ENCODE assay signal across 15 cellular contexts in genomic region chr11:45379162-45379863, GRCh38.
"Had no signal": no experiment of that assay in that cellular context is flagged by ENCODE, and none has a peak within 500 bp of the region (broad histone marks: within the 10 kb centered on the region; RNA-seq: fewer than 3 reads in every experiment).

No MANE protein-coding gene starts in this region.

- H3K9me3 ChIP-seq: gastroesophageal sphincter had no signal

- H3K27ac ChIP-seq: epithelial cell of prostate, gastroesophageal sphincter, hepatocyte, parathyroid adenoma had no signal

- H3K36me3 ChIP-seq: gastroesophageal sphincter had no signal

- ATAC-seq: effector memory CD8-positive, alpha-beta T cell; gastroesophageal sphincter had no signal

- H3K27me3 ChIP-seq: hepatocyte had no signal

- DNase-seq: activated CD4-positive, alpha-beta T cell treated with anti-CD3 and anti-CD28 coated beads, Interleukin-2, amount 50 U/mL, for 1 hour; activated gamma-delta T cell; activated naive CD8-positive, alpha-beta T cell treated with anti-CD3 and anti-CD28 coated beads, Interleukin-2, amount 10 ng/mL, durations not matched to agents 7 days and 5 days; activated T-cell treated with anti-CD3 and anti-CD28 coated beads for 4 hours; anterior cingulate cortex; cerebellar nuclear complex; effector memory CD8-positive, alpha-beta T cell; kidney glomerular epithelial cell; retina; stimulated activated CD4-positive, alpha-beta T cell treated with anti-CD3 and anti-CD28 coated beads, Interleukin-15, amount 100 ng/mL, for 24 hours; stimulated activated CD4-positive, alpha-beta T cell treated with anti-CD3 and anti-CD28 coated beads, Interleukin-4, amount 100 ng/mL, for 24 hours had no signal

- H3K4me3 ChIP-seq: gastroesophageal sphincter, hepatocyte had no signal

- H3K4me1 ChIP-seq: parathyroid adenoma had no signal
